ENCODE assay signal across 8 cellular contexts in genomic region chr7:87874066-87874465, GRCh38. TPM values are rescaled to one million over a fixed set of nuclear protein-coding genes. Genes with fewer than 3 reads are reported as not detected.
DNase-seq lines count a peak whose midpoint lies in the region; ATAC-seq, FAIRE-seq and TF ChIP-seq lines count a peak whose summit lies in the region.

No MANE protein-coding gene starts in this region.

- H3K4me1 ChIP-seq in left ventricle myocardium inferior (peaks cover 35% of the 10 kb centered on the region), right cardiac atrium (ENCODE audit: control insufficient read depth, insufficient read depth, low read length) (no peaks in the 10 kb centered on the region), upper lobe of left lung (peaks cover 17 to 29% (median 19%) of the 10 kb centered on the region in 4 donors)

- H3K27ac ChIP-seq in left ventricle myocardium inferior (replicated peaks) (no peak overlapping the region), right cardiac atrium (ENCODE audit: low read length) (no peak overlapping the region), upper lobe of left lung (peak overlapping the region; percentile 52 to 93 (median 62))

- peaks cover 15% of the 10 kb centered on the region for H3K36me3 ChIP-seq in left ventricle myocardium inferior
- H3K36me3 ChIP-seq in upper lobe of left lung = peaks cover 0 to 3% (median 0%) of the 10 kb centered on the region in 4 donors

- peaks cover 22% of the 10 kb centered on the region for H3K4me1 Mint-ChIP-seq in endothelial cell (ENCODE audit: unreplicated experiment)

- DNase-seq in left ventricle myocardium inferior (no peak), right cardiac atrium (no peak), RCC 7860 (ENCODE audit: low spot score) (no peak), endothelial cell (ENCODE audit: low spot score) (no peak), upper lobe of left lung (peak in 1 of 2 donors; percentile 33), DMS53 (lab: John Stamatoyannopoulos, UW) (no peak), dedifferentiated amniotic fluid mesenchymal stem cell (ENCODE audit: extremely low spot score) (no peak), NCI-H82 treated with DMSO at 0.1 percent for 48 hours (lab: John Stamatoyannopoulos, UW; ENCODE audit: unreplicated experiment) (no peak)

- H3K9me3 ChIP-seq in left ventricle myocardium inferior (replicated peaks) (peaks cover 31% of the 10 kb centered on the region), right cardiac atrium (ENCODE audit: control insufficient read depth, low read length) (no peaks in the 10 kb centered on the region), upper lobe of left lung (peaks cover 0 to 4% (median 0%) of the 10 kb centered on the region in 4 donors)

- no peak for TF ChIP-seq POLR2A in upper lobe of left lung (IDR thresholded peaks at IDR 0.05)

- no peak for ATAC-seq in right cardiac atrium
- no peak for ATAC-seq in upper lobe of left lung (ENCODE audit: low FRiP score in 2 of 2)

- FAIRE-seq in RCC 7860 (lab: Jason Lieb, UNC) = peak; percentile 76

- intact Hi-C loops in left ventricle myocardium inferior (cut with micrococcal nuclease) = no loop called here
- intact Hi-C loops in right cardiac atrium (cut with DNase I) = no loop called here

- H3K4me3 Mint-ChIP-seq in endothelial cell (ENCODE audit: unreplicated experiment) = peak overlapping the region; percentile 70

- 75% methylated on average over 4 of the region's 4 CpGs for WGBS in right cardiac atrium
- WGBS in upper lobe of left lung, 2 donors = 40 to 49% methylated on average over 4 of the region's 4 CpGs

- H3K9me3 Mint-ChIP-seq in endothelial cell (ENCODE audit: unreplicated experiment) = no peaks in the 10 kb centered on the region

- H3K27ac Mint-ChIP-seq in endothelial cell (ENCODE audit: unreplicated experiment) = no peak overlapping the region

- H3K27me3 ChIP-seq in left ventricle myocardium inferior (ENCODE audit: low read depth) (no peaks in the 10 kb centered on the region), right cardiac atrium (ENCODE audit: control insufficient read depth, insufficient read depth) (no peaks in the 10 kb centered on the region), upper lobe of left lung (no peaks in the 10 kb centered on the region)

- TF ChIP-seq CTCF in left ventricle myocardium inferior (IDR thresholded peaks at IDR 0.05; ENCODE audit: borderline replicate concordance) (no peak), endothelial cell (IDR thresholded peaks at IDR 0.05; ENCODE audit: unreplicated experiment) (no peak), upper lobe of left lung (IDR thresholded peaks at IDR 0.05) (no peak)

- TF ChIP-seq EP300 in upper lobe of left lung (IDR thresholded peaks at IDR 0.05) = no peak

- H3K4me3 ChIP-seq in left ventricle myocardium inferior (peak overlapping the region; percentile 88), right cardiac atrium (ENCODE audit: low read length) (no peak overlapping the region), upper lobe of left lung (peak overlapping the region in 1 of 4 donors; percentile 82)

- peaks cover 23% of the 10 kb centered on the region for H3K36me3 Mint-ChIP-seq in endothelial cell (ENCODE audit: low read depth, unreplicated experiment)

- peaks cover 2% of the 10 kb centered on the region for H3K27me3 Mint-ChIP-seq in endothelial cell (ENCODE audit: unreplicated experiment)

RNA-seq across cellular contexts. Expression of gene SLC25A40, which starts 2.1 kb away (rescaled TPM):
- total RNA-seq in left ventricle myocardium inferior = 27.0 TPM
- 10 to 100 TPM; 25.7 to 28.4 (median 27.1) TPM for total RNA-seq in right cardiac atrium
- polyA plus RNA-seq in right cardiac atrium = 8.6 TPM
- total RNA-seq in endothelial cell (ENCODE audit: unreplicated experiment) = 27.7 TPM
- total RNA-seq in upper lobe of left lung = 10 to 100 TPM in 5 of 6 donors, 1 to 10 TPM in 1; 6.2 to 37.6 (median 20.1) TPM

RNA-seq across cellular contexts. Expression of gene DBF4, which starts 2.2 kb away (rescaled TPM):
- total RNA-seq in left ventricle myocardium inferior (1.3 TPM), right cardiac atrium (1 to 10 TPM; 2.2 to 2.8 (median 2.5) TPM), endothelial cell (ENCODE audit: unreplicated experiment) (19.6 TPM), upper lobe of left lung (10 to 100 TPM in 2 of 6 donors, 1 to 10 TPM in 4; 4.2 to 14.6 (median 8.6) TPM)
- 1.6 TPM for polyA plus RNA-seq in right cardiac atrium

RNA-seq across cellular contexts. Expression of gene ADAM22, which starts 60.0 kb away (rescaled TPM):
- total RNA-seq in left ventricle myocardium inferior = 1.9 TPM
- 1 to 10 TPM; 2.5 to 5.6 (median 3.9) TPM for total RNA-seq in right cardiac atrium
- polyA plus RNA-seq in right cardiac atrium = 0.57 TPM
- 14.6 TPM for total RNA-seq in endothelial cell (ENCODE audit: unreplicated experiment)
- 1 to 10 TPM in 5 of 6 donors, under 1 TPM in 1; 0.69 to 3.2 (median 2.0) TPM for total RNA-seq in upper lobe of left lung

Comparison
In these comparisons a context has a peak if more than half of its experiments do, and no peak if none do; other contexts are left out.
1. H3K27ac ChIP-seq: peak in upper lobe of left lung (4 of 4); none in left ventricle myocardium inferior (single experiment) and right cardiac atrium (single experiment).